ENCODE assay signal across 21 cellular contexts in the genomic region with DNA sequence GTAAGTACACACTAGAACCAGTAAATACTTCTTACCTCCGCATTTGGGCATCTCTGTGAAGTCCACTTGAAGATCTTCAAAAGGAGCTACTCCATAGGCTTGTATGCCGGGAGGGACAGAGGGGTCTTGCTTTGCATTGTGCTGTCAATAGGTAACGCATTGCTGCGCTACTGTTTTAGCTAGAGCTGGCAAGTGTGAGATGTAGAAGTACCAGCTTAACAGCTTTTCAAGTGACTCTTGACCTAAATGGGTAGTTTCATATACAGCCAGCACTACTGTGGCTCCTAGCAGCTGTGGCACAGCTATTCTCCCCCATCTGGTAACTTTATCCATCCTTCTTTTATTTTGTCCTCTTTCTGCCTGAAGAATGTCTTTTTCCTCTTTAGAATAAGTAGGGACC.
DNase-seq lines count a peak whose midpoint lies in the region; ATAC-seq, FAIRE-seq and TF ChIP-seq lines count a peak whose summit lies in the region.
"Had no signal": no experiment of that assay in that cellular context is flagged by ENCODE, and none has a peak within 500 bp of the region (broad histone marks: within the 10 kb centered on the region; RNA-seq: fewer than 3 reads in every experiment).

No MANE protein-coding gene starts in this region.

- no peaks in the 10 kb centered on the region for H3K9me2 ChIP-seq in OCI-LY1 (ENCODE audit: low read depth, low read length)

- H3K9ac ChIP-seq in OCI-LY1 (ENCODE audit: low read length) = no peak overlapping the region

- no peaks in the 10 kb centered on the region for H3F3A ChIP-seq in OCI-LY1 (ENCODE audit: insufficient read depth, low read length)

- no peaks in the 10 kb centered on the region for H3K79me2 ChIP-seq in OCI-LY1 (ENCODE audit: insufficient read depth, low read length)

- no peak overlapping the region for H3K4me3 ChIP-seq in OCI-LY1 (ENCODE audit: low read depth, low read length, poor library complexity, severe bottlenecking)
- peak overlapping the region; percentile 16 for H3K4me3 ChIP-seq in upper lobe of right lung
- no peak overlapping the region for H3K4me3 ChIP-seq in tibial artery

- no peak for FAIRE-seq in urothelium cell line (lab: Jason Lieb, UNC)
- FAIRE-seq: GM12891 had no signal

- peak; percentile 76 for ATAC-seq in upper lobe of right lung
- ATAC-seq in HG02938 (IDR thresholded peaks at IDR 0.05; ENCODE audit: unreplicated experiment) = no peak
- ATAC-seq: HCT116, PC-3, SK-N-SH treated with all-trans-retinoic acid at 6 μM for 48 hours, T-cell had no signal

- TF ChIP-seq CTCF in OCI-LY1 (IDR thresholded peaks at IDR 0.05; ENCODE audit: low read length) (no peak), upper lobe of right lung (IDR thresholded peaks at IDR 0.05) (no peak), tibial artery (IDR thresholded peaks at IDR 0.05) (no peak)

- H3K36me3 ChIP-seq in OCI-LY1 (ENCODE audit: insufficient read depth, low read length) (no peaks in the 10 kb centered on the region), upper lobe of right lung (no peaks in the 10 kb centered on the region), tibial artery (no peaks in the 10 kb centered on the region)

- no peak overlapping the region for H2AFZ ChIP-seq in OCI-LY1 (ENCODE audit: low read length)

- H3K9me3 ChIP-seq in OCI-LY1 (ENCODE audit: low read length) = no peaks in the 10 kb centered on the region
- H3K9me3 ChIP-seq in upper lobe of right lung = no peaks in the 10 kb centered on the region
- no peaks in the 10 kb centered on the region for H3K9me3 ChIP-seq in tibial artery

- intact Hi-C loops in upper lobe of right lung (cut with DNase I) = no loop called here
- intact Hi-C loops in tibial artery (cut with DNase I; ENCODE audit: low total_unique reads) = no loop called here

- peak overlapping the region; percentile 65 for H3K27ac ChIP-seq in OCI-LY1 (ENCODE audit: low read depth, low read length, poor library complexity, severe bottlenecking)
- peak overlapping the region; percentile 30 for H3K27ac ChIP-seq in upper lobe of right lung
- no peak overlapping the region for H3K27ac ChIP-seq in tibial artery

- DNase-seq in NCI-H2029 treated with DMSO at 0.1 percent for 48 hours (lab: John Stamatoyannopoulos, UW) = peak; percentile 1
- no peak for DNase-seq in NCI-H2029 (lab: John Stamatoyannopoulos, UW)
- peak; percentile 27 for DNase-seq in NCI-H2107 (lab: John Stamatoyannopoulos, UW)
- DNase-seq in upper lobe of right lung = no peak
- DNase-seq in tibial artery = no peak
- DNase-seq in urothelium cell line (ENCODE audit: low spot score) = no peak
- DNase-seq: 8988T, GOT3, KG1, NCI-H146, NCI-H2171, NCI-H69, PC-3, RPMI8226, SIG-M5, T-cell had no signal

- no peaks in the 10 kb centered on the region for H3K27me3 ChIP-seq in OCI-LY1 (ENCODE audit: insufficient read depth, low read length)
- H3K27me3 ChIP-seq in upper lobe of right lung = no peaks in the 10 kb centered on the region
- no peaks in the 10 kb centered on the region for H3K27me3 ChIP-seq in tibial artery

- no peaks in the 10 kb centered on the region for H4K20me1 ChIP-seq in OCI-LY1 (ENCODE audit: insufficient read depth, low read length)

- H3K4me1 ChIP-seq in OCI-LY1 (ENCODE audit: insufficient read depth, low read length, severe bottlenecking) (peaks cover 32% of the 10 kb centered on the region), upper lobe of right lung (no peaks in the 10 kb centered on the region), tibial artery (no peaks in the 10 kb centered on the region)

- no peak overlapping the region for H3K4me2 ChIP-seq in OCI-LY1 (ENCODE audit: low read length)

Comparison
In these comparisons a context has a peak if more than half of its experiments do, and no peak if none do; other contexts are left out.
1. DNase-seq: peak in NCI-H2029 treated with DMSO at 0.1 percent for 48 hours (single experiment) and NCI-H2107 (single experiment); none in NCI-H2029 (single experiment), upper lobe of right lung (single experiment), tibial artery (0 of 2) and urothelium cell line (single experiment).
2. H3K27ac ChIP-seq: peak in OCI-LY1 (single experiment) and upper lobe of right lung (single experiment); none in tibial artery (0 of 2).